Comparison of ENCODE assay signal across 9 cellular contexts in genomic region chr5:111697881-111698757, GRCh38. TPM values are rescaled to one million over a fixed set of nuclear protein-coding genes. Genes with fewer than 3 reads are reported as not detected.
DNase-seq lines count a peak whose midpoint lies in the region; ATAC-seq and TF ChIP-seq lines count a peak whose summit lies in the region.
"Had no signal": no experiment of that assay in that cellular context is flagged by ENCODE, and none has a peak within 500 bp of the region (broad histone marks: within the 10 kb centered on the region; RNA-seq: fewer than 3 reads in every experiment).

No MANE protein-coding gene starts in this region.

- POLR2A ChIA-PET in HEK293T (lab: Yijun Ruan, JAX) = no interaction called here

- peak overlapping the region in 1 of 5 experiments; percentile 28 for H3K4me3 Mint-ChIP-seq in brain

- TF ChIP-seq CTCF in AG09309 (IDR thresholded peaks at IDR 0.05; ENCODE audit: control insufficient read depth, insufficient read depth, low read depth, low read length, missing control alignments) = peak; percentile 45
- TF ChIP-seq CTCF in brain (conservative IDR thresholded peaks at IDR 0.05) = no peak
- TF ChIP-seq CTCF in right lobe of liver (IDR thresholded peaks at IDR 0.05) = peak in 1 of 4 donors; percentile 7

- no peak overlapping the region for H3K27ac ChIP-seq in right lobe of liver
- H3K27ac ChIP-seq: spleen had no signal

- DNase-seq in AG09309 (ENCODE audit: low read depth) (peak; percentile 23), HEK293T (ENCODE audit: extremely low spot score) (peak; percentile 18), right lobe of liver (no peak), NCI-H2029 (lab: John Stamatoyannopoulos, UW) (no peak)
- DNase-seq: spleen had no signal

- peaks cover 6% of the 10 kb centered on the region for H3K27me3 Mint-ChIP-seq in brain

- CTCF ChIA-PET in HEK293T (lab: Yijun Ruan, JAX) = interaction anchor here (0.5 to 1.0 kb wide), 2 partner anchors 219 to 448 kb away, joined by 3 read pairs; no protein-coding TSS in a partner anchor

- H3K27ac Mint-ChIP-seq in brain = peak overlapping the region in 4 of 5 experiments; percentile 1 to 81 (median 42)

- H3K4me3 ChIP-seq in AG09309 (ENCODE audit: control insufficient read depth, low read depth, low read length) (no peak overlapping the region), right lobe of liver (no peak overlapping the region)
- H3K4me3 ChIP-seq: spleen had no signal

- no peaks in the 10 kb centered on the region for H3K9me3 Mint-ChIP-seq in brain

- ATAC-seq in right lobe of liver = peak in 3 of 4 donors; percentile 8 to 67 (median 37)
- ATAC-seq in HG02759 (IDR thresholded peaks at IDR 0.05; ENCODE audit: unreplicated experiment) = no peak
- ATAC-seq in GM19324 (IDR thresholded peaks at IDR 0.05; ENCODE audit: low FRiP score, unreplicated experiment) = no peak
- ATAC-seq in HG03280 (IDR thresholded peaks at IDR 0.05; ENCODE audit: unreplicated experiment) = no peak

- H3K36me3 Mint-ChIP-seq in brain = no peaks in the 10 kb centered on the region

- peaks cover 0 to 19% (median 4%) of the 10 kb centered on the region in 4 donors for H3K4me1 ChIP-seq in right lobe of liver

- no peaks in the 10 kb centered on the region for H3K36me3 ChIP-seq in right lobe of liver
- H3K36me3 ChIP-seq: spleen had no signal

- H3K9me3 ChIP-seq in right lobe of liver = no peaks in the 10 kb centered on the region
- H3K9me3 ChIP-seq: spleen had no signal

- no peaks in the 10 kb centered on the region for H3K27me3 ChIP-seq in right lobe of liver
- H3K27me3 ChIP-seq: spleen had no signal

- no peak for TF ChIP-seq POLR2A in right lobe of liver (IDR thresholded peaks at IDR 0.05)

- H3K4me1 Mint-ChIP-seq in brain = peaks cover 29% of the 10 kb centered on the region

- intact Hi-C loops in right lobe of liver (cut with DNase I) = no loop called here

- WGBS in right lobe of liver (ENCODE audit: insufficient coverage, low coverage, low lambda C conversion rate, missing lambda C conversion rate) = 39% methylated on average over 6 of the region's 6 CpGs

TF ChIP-seq in HEK293T, 16 proteins besides CTCF, POLR2A, EP300 and RAD21:
- TF ChIP-seq SUZ12 (IDR thresholded peaks at IDR 0.05) (no peak), LEF1 (IDR thresholded peaks at IDR 0.05; ENCODE audit: borderline replicate concordance) (no peak), HDGF (IDR thresholded peaks at IDR 0.05; ENCODE audit: borderline replicate concordance) (no peak)

RNA-seq across cellular contexts. Expression of gene NREP, which starts 58.9 kb away (rescaled TPM):
- 283 TPM for polyA plus RNA-seq in brain (ENCODE audit: insufficient read depth, low read depth, low replicate concordance)
- total RNA-seq in right lobe of liver = 10 to 100 TPM in 1 of 6 experiments, 1 to 10 TPM in 5; 2.2 to 24.6 (median 7.7) TPM

Comparison
In these comparisons a context has a peak if more than half of its experiments do, and no peak if none do; other contexts are left out.
1. DNase-seq: peak in AG09309 (single experiment) and HEK293T (single experiment); none in right lobe of liver (0 of 3) and NCI-H2029 (single experiment).
2. ATAC-seq: peak in right lobe of liver (3 of 4); none in HG02759 (single experiment), GM19324 (single experiment) and HG03280 (single experiment).